ENCODE assay signal across 1 cellular context in the genomic region with DNA sequence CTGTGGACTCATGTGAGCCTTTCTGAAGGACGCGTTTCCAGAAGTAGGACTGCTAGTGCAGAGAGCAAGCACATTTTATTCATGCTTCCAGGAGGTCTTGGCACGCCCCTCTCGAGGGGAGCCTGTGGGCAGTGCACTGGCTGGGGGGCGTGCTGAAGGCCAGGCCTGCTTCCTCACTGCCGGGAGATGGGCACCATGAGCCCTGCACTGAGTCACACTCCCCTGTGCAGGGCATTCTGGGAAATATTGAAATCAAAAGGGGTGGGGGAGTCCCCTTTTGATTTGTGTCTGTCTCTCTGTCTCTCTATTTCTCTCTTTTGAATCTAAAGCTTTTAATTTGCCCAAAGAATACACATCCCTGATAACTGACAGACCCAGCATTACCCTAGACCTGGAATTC.
TF ChIP-seq lines count a peak whose summit lies in the region.

No MANE protein-coding gene starts in this region.

TF ChIP-seq in HCT116, 20 proteins besides CTCF, POLR2A, EP300 and RAD21 (continued from another document):
- TF ChIP-seq REST (IDR thresholded peaks at IDR 0.05; ENCODE audit: low read depth), result no peak
- TF ChIP-seq, protein P1, sequence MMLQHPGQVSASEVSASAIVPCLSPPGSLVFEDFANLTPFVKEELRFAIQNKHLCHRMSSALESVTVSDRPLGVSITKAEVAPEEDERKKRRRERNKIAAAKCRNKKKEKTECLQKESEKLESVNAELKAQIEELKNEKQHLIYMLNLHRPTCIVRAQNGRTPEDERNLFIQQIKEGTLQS (IDR thresholded peaks at IDR 0.05), result no peak
- no peak for TF ChIP-seq SRF (IDR thresholded peaks at IDR 0.05; ENCODE audit: low read depth)
